10 cellular contexts compared by ENCODE assay signal in the genomic region with DNA sequence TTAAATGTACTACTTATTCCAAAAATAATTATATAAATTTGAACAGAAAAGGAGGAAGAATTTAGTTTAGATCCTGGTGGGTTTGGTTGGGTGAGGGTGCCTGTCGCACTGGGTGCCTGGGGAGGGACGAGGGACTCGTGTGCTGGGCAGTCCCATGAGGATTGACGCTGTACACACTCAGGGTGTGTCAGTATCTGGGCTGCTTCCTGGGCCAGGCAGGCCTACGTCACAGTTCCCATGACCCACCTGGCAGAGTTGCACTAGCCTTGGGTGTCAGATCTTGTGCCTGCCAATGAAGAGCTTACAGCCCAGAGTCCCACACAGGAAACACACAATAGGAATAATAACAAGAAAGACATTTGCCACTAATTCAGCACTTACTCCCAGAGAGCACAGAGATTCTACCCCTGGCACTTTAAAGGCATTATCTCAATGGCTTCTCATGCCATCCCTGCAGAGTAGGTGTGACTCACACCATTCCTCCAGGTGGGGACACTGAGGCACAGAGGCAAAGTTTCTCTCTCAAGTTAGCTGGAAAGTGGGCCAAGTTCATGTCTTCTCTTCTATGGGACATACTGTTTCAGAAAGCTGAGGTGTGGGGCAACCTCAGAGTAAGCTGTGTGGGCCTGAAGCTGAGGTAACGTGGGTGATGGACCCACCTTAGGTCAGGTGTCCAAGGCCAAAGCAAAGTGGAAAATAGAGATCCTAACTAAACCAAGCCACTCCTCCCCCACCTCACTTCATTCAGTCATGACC. TPM values are rescaled to one million over a fixed set of nuclear protein-coding genes. Genes with fewer than 3 reads are reported as not detected.
DNase-seq lines count a peak whose midpoint lies in the region; ATAC-seq, FAIRE-seq and TF ChIP-seq lines count a peak whose summit lies in the region.
"Had no signal": no experiment of that assay in that cellular context is flagged by ENCODE, and none has a peak within 500 bp of the region (broad histone marks: within the 10 kb centered on the region; RNA-seq: fewer than 3 reads in every experiment).

No MANE protein-coding gene starts in this region.

- H3K27ac ChIP-seq in lung (ENCODE audit: low read depth in 1 of 2, low read length in 1 of 2), result peak overlapping the region; percentile 71 to 94
- H3K27ac ChIP-seq in uterus, result peak overlapping the region; percentile 98 to 100
- H3K27ac ChIP-seq: C4-2B had no signal

- no peak overlapping the region for H3K4me3 ChIP-seq in cardiac fibroblast (replicated peaks in 1 of 2; ENCODE audit: low read depth in 2 of 2, low read length in 2 of 2)
- H3K4me3 ChIP-seq in lung, result no peak overlapping the region
- no peak overlapping the region for H3K4me3 ChIP-seq in uterus

- intact Hi-C loops in uterus (cut with DNase I; ENCODE audit: low total_unique reads), result no loop called here

- no peak for TF ChIP-seq POLR2A in uterus (IDR thresholded peaks at IDR 0.05)

- ATAC-seq in lung (ENCODE audit: insufficient read depth, low FRiP score), result no peak

- H3K36me3 ChIP-seq in lung (ENCODE audit: control insufficient read depth in 2 of 2, insufficient read depth in 2 of 2, low read length in 2 of 2), result no peaks in the 10 kb centered on the region
- H3K36me3 ChIP-seq in uterus, result no peaks in the 10 kb centered on the region

- 65 to 76% methylated on average over 6 of the region's 6 CpGs for WGBS in lung, 2 donors

- no peak for TF ChIP-seq CTCF in cardiac fibroblast (IDR thresholded peaks at IDR 0.05; ENCODE audit: low read depth, low read length)
- no peak for TF ChIP-seq CTCF in lung (IDR thresholded peaks at IDR 0.05; ENCODE audit: control extremely low read depth, extremely low read depth)
- TF ChIP-seq CTCF in uterus (IDR thresholded peaks at IDR 0.05), result no peak

- H3K27me3 ChIP-seq in lung (ENCODE audit: control insufficient read depth, insufficient read depth), result no peaks in the 10 kb centered on the region
- H3K27me3 ChIP-seq in uterus, result no peaks in the 10 kb centered on the region

- no peak for FAIRE-seq in GM19239 (lab: Jason Lieb, UNC)
- FAIRE-seq: endometrium had no signal

- no peaks in the 10 kb centered on the region for H3K9me3 ChIP-seq in lung (ENCODE audit: control insufficient read depth in 2 of 2, insufficient read depth in 1 of 2, low read length in 1 of 2)
- no peaks in the 10 kb centered on the region for H3K9me3 ChIP-seq in uterus

- DNase-seq in stimulated activated CD4-positive, alpha-beta T cell treated with anti-CD3 and anti-CD28 coated beads, Interleukin-1b, Interleukin-23, amount 100 ng/mL, for 48 hours, result peak; percentile 66
- DNase-seq in stimulated activated CD4-positive, alpha-beta T cell treated with anti-CD3 and anti-CD28 coated beads, Interleukin-12 subunit alpha, Interleukin-12 subunit beta, amount 100 ng/mL, for 4 hours, result no peak
- DNase-seq in cardiac fibroblast (ENCODE audit: low read depth in 2 of 2) (peak; percentile 79 to 87), lung (ENCODE audit: low spot score) (peak; percentile 32), uterus (peak; percentile 49 to 65), SKM-1 (lab: John Stamatoyannopoulos, UW; ENCODE audit: unreplicated experiment) (no peak), NCI-H2107 (lab: John Stamatoyannopoulos, UW) (no peak), GM19239 (ENCODE audit: insufficient read length, low spot score) (no peak)

- H3K4me1 ChIP-seq in lung (ENCODE audit: control insufficient read depth in 2 of 2, insufficient read depth in 2 of 2, low read length in 2 of 2), result peaks cover 21 to 44% of the 10 kb centered on the region in 2 donors
- peaks cover 17 to 21% of the 10 kb centered on the region in 2 donors for H3K4me1 ChIP-seq in uterus

RNA-seq across cellular contexts. Expression of a gene that starts 1.3 kb away (rescaled TPM):
- total RNA-seq in lung (10 to 100 TPM in 1 of 2 donors, 1 to 10 TPM in 1; 3.5 to 10.9 TPM), uterus (1 to 10 TPM in 3 of 4 donors, under 1 TPM in 1; 0.26 to 9.1 (median 5.5) TPM)
- 10 to 100 TPM; 14.2 to 18.1 TPM for polyA plus RNA-seq in lung

Comparison
In these comparisons a context has a peak if more than half of its experiments do, and no peak if none do; other contexts are left out.
1. DNase-seq: peak in stimulated activated CD4-positive, alpha-beta T cell treated with anti-CD3 and anti-CD28 coated beads, Interleukin-1b, Interleukin-23, amount 100 ng/mL, for 48 hours (single experiment), cardiac fibroblast (2 of 2), lung (single experiment) and uterus (2 of 2); none in stimulated activated CD4-positive, alpha-beta T cell treated with anti-CD3 and anti-CD28 coated beads, Interleukin-12 subunit alpha, Interleukin-12 subunit beta, amount 100 ng/mL, for 4 hours (single experiment), SKM-1 (single experiment), NCI-H2107 (single experiment) and GM19239 (single experiment).